ENCODE assay signal across 24 cellular contexts in the genomic region with DNA sequence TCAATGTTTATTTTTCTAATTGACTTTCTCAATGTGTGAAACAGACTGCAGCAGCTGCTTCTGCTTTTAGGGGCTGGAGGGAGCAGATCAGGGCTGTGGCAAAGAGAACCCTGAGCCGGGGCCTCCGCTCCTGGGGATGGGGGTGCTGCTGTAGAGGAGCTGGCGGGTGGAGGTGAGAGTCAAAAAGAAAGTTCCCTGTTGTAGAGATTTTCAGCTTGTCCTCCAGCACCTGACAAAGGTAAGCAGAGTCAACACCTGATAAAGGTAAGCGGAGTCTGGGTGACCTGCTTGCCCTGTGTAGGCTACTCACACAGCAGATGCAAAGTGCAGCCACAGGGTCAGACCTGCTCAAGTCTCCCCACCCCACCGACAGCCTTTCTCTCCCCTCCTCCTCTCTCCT.
"Had no signal": no experiment of that assay in that cellular context is flagged by ENCODE, and none has a peak within 500 bp of the region (broad histone marks: within the 10 kb centered on the region; RNA-seq: fewer than 3 reads in every experiment).

No MANE protein-coding gene starts in this region.

- H3K27me3 ChIP-seq: brain microvascular endothelial cell, colonic mucosa, esophagus squamous epithelium had no signal

- H3K27ac ChIP-seq: brain microvascular endothelial cell, colonic mucosa, epithelial cell of prostate, esophagus squamous epithelium, gastroesophageal sphincter had no signal

- H3K36me3 ChIP-seq: brain microvascular endothelial cell, colonic mucosa, esophagus squamous epithelium, gastroesophageal sphincter had no signal

- H3K4me3 ChIP-seq: colonic mucosa, esophagus squamous epithelium, gastroesophageal sphincter had no signal

- DNase-seq: activated CD4-positive, alpha-beta memory T cell treated with anti-CD3 and anti-CD28 coated beads for 36 hours; activated CD4-positive, alpha-beta T cell treated with anti-CD3 and anti-CD28 coated beads for 36 hours; activated CD4-positive, alpha-beta T cell treated with anti-CD3 and anti-CD28 coated beads, Interleukin-2, amount 10 ng/mL, durations not matched to agents 24 days and 14 days; activated CD4-positive, CD25-positive, alpha-beta regulatory T cell; activated CD4-positive, CD25-positive, alpha-beta regulatory T cell treated with anti-CD3 and anti-CD28 coated beads, Interleukin-2, amount 50 U/mL, for 72 hours; activated CD8-positive, alpha-beta memory T cell treated with anti-CD3 and anti-CD28 coated beads, Interleukin-2, amount 10 ng/mL, durations not matched to agents 7 days and 5 days; activated CD8-positive, alpha-beta memory T cell treated with anti-CD3 and anti-CD28 coated beads, Interleukin-2, amount 50 U/mL, for 4 hours; activated CD8-positive, alpha-beta T cell treated with anti-CD3 and anti-CD28 coated beads, Interleukin-2, amount 10 ng/mL, durations not matched to agents 7 days and 5 days; activated gamma-delta T cell; activated naive CD4-positive, alpha-beta T cell; activated naive CD4-positive, alpha-beta T cell treated with anti-CD3 and anti-CD28 coated beads, Interleukin-2, amount 50 U/mL, for 16 hours; activated T-cell treated with anti-CD3 and anti-CD28 coated beads, Interleukin-2, amount 50 U/mL, for 24 hours; activated T-cell treated with anti-CD3 and anti-CD28 coated beads, Interleukin-2, amount 50 U/mL, for 72 hours; amniotic stem cell; anterior cingulate cortex; brain microvascular endothelial cell; caudate nucleus; colonic mucosa; effector CD8-positive, alpha-beta T cell; esophagus squamous epithelium; foreskin melanocyte; T-helper 2 cell had no signal

- H3K9me3 ChIP-seq: colonic mucosa, esophagus squamous epithelium had no signal

- H3K4me1 ChIP-seq: colonic mucosa, gastroesophageal sphincter had no signal

- ATAC-seq: activated CD4-positive, alpha-beta T cell treated with anti-CD3 and anti-CD28 coated beads for 36 hours; activated CD8-positive, alpha-beta memory T cell treated with anti-CD3 and anti-CD28 coated beads, Interleukin-2, amount 10 ng/mL, durations not matched to agents 7 days and 5 days; activated CD8-positive, alpha-beta T cell treated with anti-CD3 and anti-CD28 coated beads, Interleukin-2, amount 10 ng/mL, durations not matched to agents 7 days and 5 days; activated T-cell treated with anti-CD3 and anti-CD28 coated beads, Interleukin-2, amount 50 U/mL, for 72 hours; gastroesophageal sphincter had no signal
